In the genomic region with DNA sequence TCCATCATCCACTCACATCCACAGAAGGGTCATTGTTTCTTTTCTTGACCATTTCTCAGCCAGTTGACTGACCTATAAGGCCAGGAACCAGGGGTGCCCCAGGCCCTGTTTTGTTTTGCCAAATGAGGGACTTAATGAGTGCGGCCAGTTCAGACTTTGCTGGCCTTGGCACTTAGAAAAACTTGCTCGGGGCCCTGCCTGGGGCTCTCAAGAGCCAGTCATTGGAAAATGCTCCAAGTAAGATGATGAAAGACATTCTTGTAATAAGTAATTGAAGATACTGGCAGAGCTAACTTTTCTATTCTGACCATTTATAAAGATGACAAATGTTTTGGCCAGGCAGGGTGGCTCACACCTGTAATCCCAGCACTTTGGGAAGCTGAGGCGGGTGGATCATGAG, we compare ENCODE assay signal across 14 cellular contexts. TPM values are rescaled to one million over a fixed set of nuclear protein-coding genes. Genes with fewer than 3 reads are reported as not detected.
DNase-seq lines count a peak whose midpoint lies in the region; TF ChIP-seq lines count a peak whose summit lies in the region.
"Had no signal": no experiment of that assay in that cellular context is flagged by ENCODE, and none has a peak within 500 bp of the region (broad histone marks: within the 10 kb centered on the region; RNA-seq: fewer than 3 reads in every experiment).

No MANE protein-coding gene starts in this region.

- H3K27me3 ChIP-seq in A673 (replicated peaks; ENCODE audit: insufficient read depth, low read depth, low read length, poor library complexity) (no peaks in the 10 kb centered on the region), Peyer's patch (no peaks in the 10 kb centered on the region)
- H3K27me3 ChIP-seq: BE2C had no signal

- POLR2A ChIA-PET in A673 (lab: Charles Lee; ENCODE audit: low non-redundant PET) = no interaction called here

- H3K9me3 ChIP-seq in A673 (ENCODE audit: low read depth, low read length, poor library complexity, severe bottlenecking) (no peaks in the 10 kb centered on the region), Peyer's patch (no peaks in the 10 kb centered on the region)
- H3K9me3 ChIP-seq: BE2C had no signal

- H3K4me1 ChIP-seq in A673 (ENCODE audit: insufficient read depth, low read length, poor library complexity, severe bottlenecking) (no peaks in the 10 kb centered on the region), Peyer's patch (peaks cover 0 to 28% (median 2%) of the 10 kb centered on the region in 4 donors)
- H3K4me1 ChIP-seq: BE2C had no signal

- intact Hi-C loops in A673 (cut with micrococcal nuclease; ENCODE audit: unreplicated experiment) = no loop called here

- no TSS peak for BruUV-seq in A673 (replicated peaks; lab: Mats Ljungman, UMichigan)

- DNase-seq in A673 (ENCODE audit: low spot score) (no peak), Peyer's patch (no peak), fibroblast of peridontal ligament (ENCODE audit: extremely low read depth) (peak; percentile 50), renal cortical epithelial cell (ENCODE audit: low read depth) (peak; percentile 42), ureter (ENCODE audit: low spot score) (no peak), NCI-H187 treated with DMSO at 0.1 percent for 48 hours (lab: John Stamatoyannopoulos, UW) (no peak), T-helper 2 cell (no peak), inferior parietal cortex (ENCODE audit: extremely low spot score) (no peak)
- DNase-seq: BE2C, EL, NCI-H1436, NCI-H748 treated with DMSO at 0.1 percent for 48 hours had no signal

- CTCF ChIA-PET in A673 (lab: Charles Lee) = interaction anchor here (1.0 kb wide), 1 partner anchor 10 kb away, joined by 5 read pairs; no protein-coding TSS in a partner anchor

- TF ChIP-seq CTCF in A673 (conservative IDR thresholded peaks at IDR 0.05; ENCODE audit: low read depth, low read length) = no peak
- no peak for TF ChIP-seq CTCF in Peyer's patch (IDR thresholded peaks at IDR 0.05)

- no peak for TF ChIP-seq POLR2A in Peyer's patch (IDR thresholded peaks at IDR 0.05)

- peak overlapping the region; percentile 22 for H3K27ac ChIP-seq in A673 (ENCODE audit: low read depth, low read length, poor library complexity, severe bottlenecking)
- peak overlapping the region in 3 of 4 donors; percentile 66 to 94 (median 89) for H3K27ac ChIP-seq in Peyer's patch
- H3K27ac ChIP-seq: VCaP had no signal

- H3K36me3 ChIP-seq in A673 (ENCODE audit: insufficient read depth, low read length, poor library complexity, severe bottlenecking) (peaks cover 94% of the 10 kb centered on the region), Peyer's patch (peaks cover 0 to 36% (median 0%) of the 10 kb centered on the region in 3 donors)

- H3K4me3 ChIP-seq in A673 (ENCODE audit: low read depth, low read length, poor library complexity, severe bottlenecking) (no peak overlapping the region), Peyer's patch (no peak overlapping the region)

RNA-seq across cellular contexts. Expression of a gene that starts 29.0 kb away (rescaled TPM):
- total RNA-seq in A673 (2021) (32.4 and 37.7 TPM in 2 replicates), Peyer's patch (1 to 10 TPM in 2 of 4 donors, under 1 TPM in 1, not detected in 1; 0.57 to 1.8 (median 1.2) TPM), renal cortical epithelial cell (1.9 and 10.2 TPM in 2 replicates), ureter (2.4 TPM)
- total RNA-seq: SK-MEL-5 had no signal

Comparison
In these comparisons a context has a peak if more than half of its experiments do, and no peak if none do; other contexts are left out.
1. DNase-seq: peak in fibroblast of peridontal ligament (single experiment) and renal cortical epithelial cell (single experiment); none in A673 (single experiment), Peyer's patch (0 of 3), ureter (single experiment), NCI-H187 treated with DMSO at 0.1 percent for 48 hours (single experiment), T-helper 2 cell (0 of 5) and inferior parietal cortex (single experiment).